ENCODE assay signal across 14 cellular contexts in the genomic region with DNA sequence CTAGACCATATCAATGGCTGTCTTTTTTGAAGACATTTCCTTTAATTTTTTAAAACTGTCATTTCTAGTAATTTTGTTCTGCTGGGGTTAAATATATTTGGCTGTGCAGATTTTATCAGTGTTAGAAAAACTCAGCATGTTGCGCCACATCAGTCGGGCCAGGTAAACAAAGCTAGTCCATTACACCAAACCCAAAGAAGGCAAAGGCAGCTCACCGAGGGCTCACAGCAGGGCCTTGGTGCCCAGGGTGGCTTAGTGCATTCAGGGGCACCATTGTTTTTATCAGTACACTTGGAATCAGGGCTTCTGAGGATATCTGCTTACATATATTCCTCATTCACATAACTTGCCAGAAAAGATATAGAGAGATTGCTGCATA.
"Had no signal": no experiment of that assay in that cellular context is flagged by ENCODE, and none has a peak within 500 bp of the region (broad histone marks: within the 10 kb centered on the region; RNA-seq: fewer than 3 reads in every experiment).

No MANE protein-coding gene starts in this region.

- H3K36me3 ChIP-seq: esophagus squamous epithelium, spleen, suprapubic skin, upper lobe of left lung had no signal

- H3K27me3 Mint-ChIP-seq: activated CD4-positive, alpha-beta T cell treated with anti-CD3 and anti-CD28 coated beads, Interleukin-2, amount 10 ng/mL, durations not matched to agents 7 days and 5 days had no signal

- DNase-seq: activated CD4-positive, alpha-beta T cell treated with anti-CD3 and anti-CD28 coated beads, Interleukin-2, amount 10 ng/mL, durations not matched to agents 7 days and 5 days; activated CD4-positive, CD25-positive, alpha-beta regulatory T cell; activated T-cell treated with anti-CD3 and anti-CD28 coated beads, Interleukin-2, amount 50 U/mL, for 1 hour; aorta; esophagus squamous epithelium; glutamatergic neuron; right cardiac atrium; spleen; stimulated activated CD4-positive, alpha-beta T cell treated with anti-CD3 and anti-CD28 coated beads, Interleukin-2, amount 100 ng/mL, for 24 hours; stimulated activated naive CD4-positive, alpha-beta T cell treated with Interleukin-2 at 50 U/mL for 16 hours; T-helper 17 cell; upper lobe of left lung had no signal

- H3K4me1 ChIP-seq: esophagus squamous epithelium, suprapubic skin had no signal

- H3K27ac Mint-ChIP-seq: activated CD4-positive, alpha-beta T cell treated with anti-CD3 and anti-CD28 coated beads, Interleukin-2, amount 10 ng/mL, durations not matched to agents 7 days and 5 days; T-helper 17 cell had no signal

- H3K27ac ChIP-seq: esophagus squamous epithelium, suprapubic skin had no signal

- H3K9me3 ChIP-seq: esophagus squamous epithelium, suprapubic skin, upper lobe of left lung had no signal

- H3K4me3 Mint-ChIP-seq: activated CD4-positive, alpha-beta T cell treated with anti-CD3 and anti-CD28 coated beads, Interleukin-2, amount 10 ng/mL, durations not matched to agents 7 days and 5 days; neural crest cell; T-helper 17 cell had no signal

- ATAC-seq: right cardiac atrium, T-helper 17 cell had no signal

- H3K27me3 ChIP-seq: esophagus squamous epithelium, spleen, suprapubic skin, upper lobe of left lung had no signal

- H3K4me3 ChIP-seq: esophagus squamous epithelium, spleen, suprapubic skin, upper lobe of left lung had no signal
